Comparison of ENCODE assay signal across 8 cellular contexts in genomic region chr2:63861220-63861822, GRCh38. TPM values are rescaled to one million over a fixed set of nuclear protein-coding genes. Genes with fewer than 3 reads are reported as not detected.
DNase-seq lines count a peak whose midpoint lies in the region; ATAC-seq, FAIRE-seq and TF ChIP-seq lines count a peak whose summit lies in the region.

No MANE protein-coding gene starts in this region.

- no peaks in the 10 kb centered on the region for H3K4me1 Mint-ChIP-seq in brain

- no peaks in the 10 kb centered on the region for H3K27me3 Mint-ChIP-seq in brain

- peaks cover 0 to 5% (median 0%) of the 10 kb centered on the region in 5 experiments for H3K9me3 Mint-ChIP-seq in brain

- peak; percentile 48 for TF ChIP-seq CTCF in GM12874 (IDR thresholded peaks at IDR 0.05; ENCODE audit: insufficient read depth, low read depth, low read length)
- TF ChIP-seq CTCF in brain (conservative IDR thresholded peaks at IDR 0.05) = peak; percentile 73 to 75

- no peak for ATAC-seq in HG03378 (IDR thresholded peaks at IDR 0.05; ENCODE audit: unreplicated experiment)

- H3K27ac Mint-ChIP-seq in brain = no peak overlapping the region

- no peak overlapping the region for H3K4me3 Mint-ChIP-seq in brain

- DNase-seq in A172 (ENCODE audit: low spot score) (peak; percentile 54), KBM-7 (peak; percentile 80), T-helper 2 cell (peak in 4 of 5 experiments; percentile 33 to 74 (median 44))
- DNase-seq in stimulated activated CD4-positive, alpha-beta T cell treated with anti-CD3 and anti-CD28 coated beads, Interleukin-4, amount 100 ng/mL, for 48 hours (ENCODE audit: low read depth in 2 of 2) = peak; percentile 20 to 24

- FAIRE-seq in islet of Langerhans (lab: Jason Lieb, UNC) = peak; percentile 95

- in situ Hi-C loops in KBM-7 (cut with MboI; ENCODE audit: low pct_unique_long_range_greater_than_20kb, low sequenced_read_pairs) = loop anchor here (25.0 kb wide), 1 partner anchor 174 kb away; no protein-coding TSS in a partner anchor

- peaks cover 77% of the 10 kb centered on the region for H3K36me3 Mint-ChIP-seq in brain

RNA-seq across cellular contexts. Expression of gene UGP2, which starts 19.6 kb away (rescaled TPM):
- 73.1 and 77.4 TPM in 2 replicates for total RNA-seq in A172 (2014; rRNA removed; shearing (Covaris generic))
- polyA plus RNA-seq in brain (ENCODE audit: insufficient read depth, low read depth, low replicate concordance) = 59.3 TPM

Comparison
In these comparisons a context has a peak if more than half of its experiments do, and no peak if none do; other contexts are left out.
1. DNase-seq: peak in every context shown above with its lines; median percentile 80 in KBM-7; 54 in A172; 44 in T-helper 2 cell; 22 in stimulated activated CD4-positive, alpha-beta T cell treated with anti-CD3 and anti-CD28 coated beads, Interleukin-4, amount 100 ng/mL, for 48 hours.